In the genomic region with DNA sequence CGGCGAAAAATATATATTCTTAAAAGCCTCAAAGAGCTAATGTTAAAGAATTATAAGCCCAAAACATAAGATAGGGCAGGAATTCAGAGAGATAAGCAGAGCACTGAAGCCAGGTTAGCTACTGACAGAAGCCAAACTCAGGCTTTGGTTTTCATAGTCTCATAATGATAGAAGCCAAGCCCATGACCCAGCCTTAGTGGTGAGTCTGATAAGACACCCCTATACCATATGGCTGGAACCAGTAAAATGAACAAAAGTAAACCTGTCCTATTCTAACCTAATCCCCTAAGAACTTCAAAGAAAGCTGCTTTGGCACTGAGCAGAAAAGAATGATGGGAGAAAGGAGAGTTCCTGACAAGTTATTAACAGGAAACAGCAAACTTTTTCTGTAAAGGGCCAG, we compare ENCODE assay signal across 15 cellular contexts. TPM values are rescaled to one million over a fixed set of nuclear protein-coding genes. Genes with fewer than 3 reads are reported as not detected.
DNase-seq lines count a peak whose midpoint lies in the region; ATAC-seq, FAIRE-seq and TF ChIP-seq lines count a peak whose summit lies in the region.
"Had no signal": no experiment of that assay in that cellular context is flagged by ENCODE, and none has a peak within 500 bp of the region (broad histone marks: within the 10 kb centered on the region; RNA-seq: fewer than 3 reads in every experiment).

No MANE protein-coding gene starts in this region.

- TF ChIP-seq POLR2A in GM12878 (IDR thresholded peaks at IDR 0.05; ENCODE audit: low read depth, low read length): no peak

- H3K9ac ChIP-seq in Karpas-422 (ENCODE audit: low read length): no peak overlapping the region
- no peak overlapping the region for H3K9ac ChIP-seq in GM12878 (ENCODE audit: control insufficient read depth, insufficient read depth, low read length)
- no peak overlapping the region for H3K9ac ChIP-seq in trophoblast cell (ENCODE audit: low read length)

- peaks cover 39% of the 10 kb centered on the region for H3K4me1 Mint-ChIP-seq in Caco-2 (ENCODE audit: low read depth, unreplicated experiment)
- peaks cover 4% of the 10 kb centered on the region for H3K4me1 Mint-ChIP-seq in activated T-helper 17 cell treated with anti-CD3 and anti-CD28 coated beads, Interleukin-2, amount 50 U/mL, for 72 hours

- intact Hi-C loops in Caco-2 (cut with micrococcal nuclease; ENCODE audit: unreplicated experiment): no loop called here
- intact Hi-C loops in GM12878 (cut with micrococcal nuclease; ENCODE audit: unreplicated experiment): no loop called here

- H2AFZ ChIP-seq in Karpas-422 (ENCODE audit: low read length) (no peak overlapping the region), GM12878 (ENCODE audit: control insufficient read depth, low read depth, low read length) (no peak overlapping the region), trophoblast cell (ENCODE audit: insufficient read depth, low read length, poor library complexity) (no peak overlapping the region)

- H4K20me1 ChIP-seq in Karpas-422 (ENCODE audit: insufficient read depth, low read depth, low read length): no peaks in the 10 kb centered on the region
- H4K20me1 ChIP-seq in GM12878 (ENCODE audit: control insufficient read depth, insufficient read depth): no peaks in the 10 kb centered on the region

- no peak overlapping the region for H4K12ac ChIP-seq in trophoblast cell (ENCODE audit: low read depth, low read length)

- peak; percentile 62 for FAIRE-seq in GM12878 (lab: Jason Lieb, UNC)
- FAIRE-seq: A204.1, GM18507 had no signal

- H2BK12ac ChIP-seq in trophoblast cell (ENCODE audit: low read length): no peak overlapping the region

- POLR2A ChIA-PET in Caco-2 (lab: Charles Lee): interaction anchor here (0.6 to 1.3 kb wide), 3 partner anchors 23 to 27 kb away, joined by 3 to 7 read pairs (median 3); partner anchors contain the start of genes MYO9A and SENP8
- POLR2A ChIA-PET in GM12878 (lab: Charles Lee): interaction anchor here (0.6 to 1.1 kb wide), 2 partner anchors 28 to 60 kb away, joined by 3 read pairs; no protein-coding TSS in a partner anchor

- BruUV-seq in Caco-2 (replicated peaks; lab: Mats Ljungman, UMichigan) (no TSS peak), GM12878 (replicated peaks; lab: Mats Ljungman, UMichigan) (no TSS peak)

- TF ChIP-seq CTCF in Caco-2 (IDR thresholded peaks at IDR 0.05; ENCODE audit: insufficient read depth in 1 of 2, low read depth in 1 of 2, low read length in 1 of 2, severe bottlenecking in 1 of 2, unreplicated experiment in 1 of 2) (no peak), GM12878 (IDR thresholded peaks at IDR 0.05 in 2 of 3, conservative IDR thresholded peaks at IDR 0.05 in 1 of 3; ENCODE audit: control insufficient read depth in 2 of 3, extremely low read depth in 1 of 3, insufficient read depth in 1 of 3, low read depth in 3 of 3, low read length in 3 of 3) (no peak)

- H3K27me3 ChIP-seq in Caco-2 (replicated peaks; ENCODE audit: control insufficient read depth, insufficient read depth, low read length): no peaks in the 10 kb centered on the region
- H3K27me3 ChIP-seq in Karpas-422 (ENCODE audit: low read length): no peaks in the 10 kb centered on the region
- no peaks in the 10 kb centered on the region for H3K27me3 ChIP-seq in GM12878 (replicated peaks in 1 of 2; ENCODE audit: control insufficient read depth in 2 of 2, insufficient read depth in 2 of 2, low read length in 1 of 2)
- no peaks in the 10 kb centered on the region for H3K27me3 ChIP-seq in trophoblast cell (ENCODE audit: insufficient read depth, low read length)

- RAD21 ChIA-PET in GM12878 (lab: Charles Lee; ENCODE audit: unreplicated experiment): no interaction called here

- peaks cover 20% of the 10 kb centered on the region for H3K36me3 Mint-ChIP-seq in Caco-2 (ENCODE audit: insufficient read depth, unreplicated experiment)
- peaks cover 8% of the 10 kb centered on the region for H3K36me3 Mint-ChIP-seq in activated T-helper 17 cell treated with anti-CD3 and anti-CD28 coated beads, Interleukin-2, amount 50 U/mL, for 72 hours (ENCODE audit: low read depth)

- peak overlapping the region; percentile 31 for H2BK5ac ChIP-seq in trophoblast cell (ENCODE audit: low read depth, low read length, poor library complexity)

- no peak overlapping the region for H3K4me3 ChIP-seq in Caco-2 (ENCODE audit: low read depth, low read length)
- no peak overlapping the region for H3K4me3 ChIP-seq in Karpas-422 (ENCODE audit: low read length)
- H3K4me3 ChIP-seq in GM12878: no peak overlapping the region
- no peak overlapping the region for H3K4me3 ChIP-seq in trophoblast cell (ENCODE audit: low read depth, low read length)

- no peak overlapping the region for H2BK120ac ChIP-seq in trophoblast cell (ENCODE audit: insufficient read depth, low read length, poor library complexity)

- H3K18ac ChIP-seq in trophoblast cell (ENCODE audit: low read length): no peak overlapping the region

- peak overlapping the region; percentile 49 for H3K27ac Mint-ChIP-seq in Caco-2 (ENCODE audit: unreplicated experiment)
- no peak overlapping the region for H3K27ac Mint-ChIP-seq in activated T-helper 17 cell treated with anti-CD3 and anti-CD28 coated beads, Interleukin-2, amount 50 U/mL, for 72 hours
- H3K27ac Mint-ChIP-seq: B cell; CD4-positive, alpha-beta T cell; HFFc6 had no signal

- H3K79me2 ChIP-seq in Karpas-422 (ENCODE audit: low read length): peaks cover 79% of the 10 kb centered on the region
- H3K79me2 ChIP-seq in GM12878 (ENCODE audit: control insufficient read depth, insufficient read depth, low read length): no peaks in the 10 kb centered on the region
- no peaks in the 10 kb centered on the region for H3K79me2 ChIP-seq in trophoblast cell (ENCODE audit: control insufficient read depth, insufficient read depth, low read length, poor library complexity)

- H3K79me1 ChIP-seq in trophoblast cell (ENCODE audit: low read length): no peaks in the 10 kb centered on the region

- H3K4ac ChIP-seq in trophoblast cell (ENCODE audit: low read depth, low read length): no peak overlapping the region

- H3K36me3 ChIP-seq in Caco-2 (ENCODE audit: control insufficient read depth, insufficient read depth, low read length): no peaks in the 10 kb centered on the region; the same call in 1 of the 2 replicates
- H3K36me3 ChIP-seq in Karpas-422 (ENCODE audit: insufficient read depth, low read length): peaks cover 11% of the 10 kb centered on the region; the same call in 1 of the 2 replicates
- no peaks in the 10 kb centered on the region for H3K36me3 ChIP-seq in GM12878 (ENCODE audit: control insufficient read depth in 2 of 2, insufficient read depth in 2 of 2, low read length in 1 of 2)
- no peaks in the 10 kb centered on the region for H3K36me3 ChIP-seq in trophoblast cell (ENCODE audit: control insufficient read depth in 1 of 2, insufficient read depth in 2 of 2, low read length in 2 of 2)

- H4K91ac ChIP-seq in trophoblast cell (ENCODE audit: low read depth, low read length): no peak overlapping the region

- no peak for ATAC-seq in GM12878
- no peak for ATAC-seq in activated T-helper 17 cell treated with anti-CD3 and anti-CD28 coated beads, Interleukin-2, amount 50 U/mL, for 72 hours (replicated peaks)

- TF ChIP-seq EP300 in GM12878 (IDR thresholded peaks at IDR 0.05; ENCODE audit: borderline replicate concordance in 1 of 2, control insufficient read depth in 1 of 2, low read depth in 2 of 2, low read length in 2 of 2): no peak

- H3K4me2 ChIP-seq in Karpas-422 (ENCODE audit: low read depth, low read length, poor library complexity, severe bottlenecking) (no peak overlapping the region), GM12878 (ENCODE audit: control insufficient read depth, insufficient read depth) (no peak overlapping the region), trophoblast cell (ENCODE audit: low read length) (no peak overlapping the region)

- H3K4me3 Mint-ChIP-seq in Caco-2 (ENCODE audit: unreplicated experiment): peak overlapping the region; percentile 58
- H3K4me3 Mint-ChIP-seq in activated T-helper 17 cell treated with anti-CD3 and anti-CD28 coated beads, Interleukin-2, amount 50 U/mL, for 72 hours: no peak overlapping the region
- H3K4me3 Mint-ChIP-seq: B cell; CD4-positive, alpha-beta T cell; HFFc6 had no signal

- H3K9me3 ChIP-seq in Caco-2 (no peaks in the 10 kb centered on the region), Karpas-422 (ENCODE audit: low read length) (no peaks in the 10 kb centered on the region), GM12878 (replicated peaks; ENCODE audit: control insufficient read depth, insufficient read depth, low read length) (no peaks in the 10 kb centered on the region), trophoblast cell (ENCODE audit: insufficient read depth, low read depth, low read length) (peaks cover 2% of the 10 kb centered on the region)

- no peaks in the 10 kb centered on the region for H3K27me3 Mint-ChIP-seq in Caco-2 (ENCODE audit: insufficient read depth, unreplicated experiment)
- H3K27me3 Mint-ChIP-seq in activated T-helper 17 cell treated with anti-CD3 and anti-CD28 coated beads, Interleukin-2, amount 50 U/mL, for 72 hours: no peaks in the 10 kb centered on the region
- H3K27me3 Mint-ChIP-seq: B cell; CD4-positive, alpha-beta T cell had no signal

- H3K9me2 ChIP-seq in Karpas-422 (replicated peaks; ENCODE audit: insufficient read depth, low read length): no peaks in the 10 kb centered on the region

- H3K23ac ChIP-seq in trophoblast cell (ENCODE audit: low read length): no peak overlapping the region

- in situ Hi-C loops in GM12878 (cut with MboI): no loop called here

- SMC1A ChIA-PET in GM12878 (lab: Charles Lee; ENCODE audit: uncharacterized antibody, unreplicated experiment): interaction anchor here (0.7 to 3.8 kb wide), 8 partner anchors 12 to 49 kb away, joined by 3 to 10 read pairs (median 3); no protein-coding TSS in a partner anchor

- H3K14ac ChIP-seq in trophoblast cell (ENCODE audit: low read length): no peak overlapping the region

- WGBS in GM12878 (ENCODE audit: insufficient coverage, insufficient replicate concordance, low lambda C conversion rate, missing lambda C conversion rate): 97% methylated on average over 2 of the region's 2 CpGs
- no CpG with 5 or more reads among the region's 2 CpGs for WGBS in trophoblast cell (ENCODE audit: extremely low coverage, insufficient coverage, insufficient read length)

- peak overlapping the region; percentile 53 for H3K27ac ChIP-seq in Karpas-422 (ENCODE audit: low read length)
- H3K27ac ChIP-seq in GM12878 (ENCODE audit: control insufficient read depth, insufficient read depth): no peak overlapping the region
- no peak overlapping the region for H3K27ac ChIP-seq in trophoblast cell (ENCODE audit: low read depth, low read length)

- no peak overlapping the region for H4K8ac ChIP-seq in trophoblast cell (ENCODE audit: low read depth, low read length)

- no peak for TF ChIP-seq RAD21 in GM12878 (IDR thresholded peaks at IDR 0.05; ENCODE audit: insufficient read depth, low read depth, low read length)

- H2AK5ac ChIP-seq in trophoblast cell (ENCODE audit: low read length): no peak overlapping the region

- peak; percentile 65 to 67 for DNase-seq in Caco-2
- DNase-seq in Karpas-422: no peak
- no peak for DNase-seq in GM12878 (ENCODE audit: low read depth, low spot score)
- DNase-seq in trophoblast cell: no peak
- no peak for DNase-seq in NCI-H748 (lab: John Stamatoyannopoulos, UW; ENCODE audit: unreplicated experiment)
- no peak for DNase-seq in COR-L47 (lab: John Stamatoyannopoulos, UW)
- DNase-seq: C1 segment of cervical spinal cord; CD4-positive, alpha-beta T cell; HCEC 1CT; HFFc6; IMR-90 had no signal

- CTCF ChIA-PET in Caco-2 (lab: Charles Lee): interaction anchor here (0.6 to 1.2 kb wide), 4 partner anchors 13 to 348 kb away, joined by 3 to 11 read pairs (median 6); no protein-coding TSS in a partner anchor
- CTCF ChIA-PET in GM12878 (lab: Yijun Ruan, JAX): interaction anchor here (1.0 kb wide), 1 partner anchor 57 kb away, joined by 4 read pairs; no protein-coding TSS in a partner anchor

- H3K9me3 Mint-ChIP-seq in Caco-2 (ENCODE audit: unreplicated experiment): no peaks in the 10 kb centered on the region
- no peaks in the 10 kb centered on the region for H3K9me3 Mint-ChIP-seq in activated T-helper 17 cell treated with anti-CD3 and anti-CD28 coated beads, Interleukin-2, amount 50 U/mL, for 72 hours
- H3K9me3 Mint-ChIP-seq: CD4-positive, alpha-beta T cell; HFFc6 had no signal

- peaks cover 15% of the 10 kb centered on the region for H3K4me1 ChIP-seq in Caco-2
- peaks cover 43% of the 10 kb centered on the region for H3K4me1 ChIP-seq in Karpas-422 (ENCODE audit: low read length)
- no peaks in the 10 kb centered on the region for H3K4me1 ChIP-seq in GM12878 (ENCODE audit: control insufficient read depth, insufficient read depth, low read length)
- no peaks in the 10 kb centered on the region for H3K4me1 ChIP-seq in trophoblast cell (ENCODE audit: control insufficient read depth in 1 of 2, insufficient read depth in 2 of 2, low read length in 2 of 2)

RNA-seq across cellular contexts. Expression of gene MYO9A, which starts 25.9 kb away (rescaled TPM):
- 71.9 and 76.0 TPM in 2 replicates for total RNA-seq in Caco-2 (2022)
- total RNA-seq in Karpas-422 (2014; rRNA removed; shearing (Covaris generic); ENCODE audit: low replicate concordance): 78.5 and 142 TPM in 2 replicates
- 185 and 197 TPM in 2 replicates for total RNA-seq in GM12878 (2013; cell fraction: nucleolus; rRNA removed)
- total RNA-seq in GM12878 (2014; rRNA removed): 17.8 and 20.2 TPM in 2 replicates
- total RNA-seq in GM12878 (2014; rRNA removed; fragmentation: Illumina TruSeq; extraction: Trizol): 25.3 and 28.3 TPM in 2 replicates
- 18.7 and 23.3 TPM in 2 replicates for total RNA-seq in GM12878 (2021)
- 7.7 TPM for polyA plus RNA-seq in GM12878 (2011; ENCODE audit: low read depth)
- 17.0 and 17.3 TPM in 2 replicates for polyA plus RNA-seq in GM12878 (2011; rRNA removed)
- polyA plus RNA-seq in GM12878 (2011; cell fraction: cytosol; rRNA removed): 10.5 and 13.0 TPM in 2 replicates
- polyA plus RNA-seq in GM12878 (2011; cell fraction: nucleus; rRNA removed): 28.0 and 31.0 TPM in 2 replicates
- 7.7 and 8.6 TPM in 2 replicates for polyA plus RNA-seq in GM12878 (2012)
- 11.7 and 13.7 TPM in 2 replicates for polyA plus RNA-seq in GM12878 (2014; fragmentation: Illumina TruSeq; extraction: Trizol)
- 1 to 10 TPM; 3.3 to 5.9 TPM for polyA plus RNA-seq in GM12878 (2014; fragmentation: Nextera tagmentation; extraction: Ambion mirVana)
- polyA plus RNA-seq in GM12878 (2014; rRNA removed): 6.5 and 8.3 TPM in 2 replicates
- polyA plus RNA-seq in GM12878 (2016; fragmentation: Nextera tagmentation; extraction: Ambion mirVana): 10 to 100 TPM; 10.6 to 12.7 TPM
- 71.1 and 101 TPM in 2 replicates for polyA minus RNA-seq in GM12878 (2011; rRNA and poly(A)+ RNA removed)
- polyA minus RNA-seq in GM12878 (2011; cell fraction: cytosol; rRNA and poly(A)+ RNA removed): 19.0 and 21.0 TPM in 2 replicates
- 47.8 and 80.0 TPM in 2 replicates for polyA minus RNA-seq in GM12878 (2011; cell fraction: nucleus; rRNA and poly(A)+ RNA removed)
- polyA plus RNA-seq in trophoblast cell (2013): 8.7 and 9.0 TPM in 2 replicates
- total RNA-seq in activated T-helper 17 cell treated with anti-CD3 and anti-CD28 coated beads, Interleukin-2, amount 50 U/mL, for 72 hours: 10 to 100 TPM; 20.5 to 29.3 TPM

RNA-seq across cellular contexts. Expression of gene SENP8, which starts 26.2 kb away (rescaled TPM):
- total RNA-seq in Caco-2 (2022) (2.0 and 3.4 TPM in 2 replicates), GM12878 (2014; rRNA removed) (1.5 and 2.0 TPM in 2 replicates), GM12878 (2014; rRNA removed; fragmentation: Illumina TruSeq; extraction: Trizol) (1.3 TPM in 2 replicates), GM12878 (2021) (1.8 and 2.4 TPM in 2 replicates)
- 1.0 and 6.8 TPM in 2 replicates for total RNA-seq in Karpas-422 (2014; rRNA removed; shearing (Covaris generic); ENCODE audit: low replicate concordance)
- total RNA-seq in GM12878 (2013; cell fraction: nucleolus; rRNA removed): 3.1 and 3.5 TPM in 2 replicates
- polyA plus RNA-seq in GM12878 (2011; ENCODE audit: low read depth): 1.6 TPM
- polyA plus RNA-seq in GM12878 (2011; rRNA removed) (5.2 and 5.6 TPM in 2 replicates), GM12878 (2014; fragmentation: Illumina TruSeq; extraction: Trizol) (2.1 and 2.2 TPM in 2 replicates), GM12878 (2014; fragmentation: Nextera tagmentation; extraction: Ambion mirVana) (1 to 10 TPM; 2.2 to 4.0 TPM), GM12878 (2014; rRNA removed) (0.87 and 1.3 TPM in 2 replicates), GM12878 (2016; fragmentation: Nextera tagmentation; extraction: Ambion mirVana) (1 to 10 TPM; 3.7 to 4.2 TPM)
- polyA plus RNA-seq in GM12878 (2011; cell fraction: cytosol; rRNA removed): 2.5 and 3.3 TPM in 2 replicates
- polyA plus RNA-seq in GM12878 (2011; cell fraction: nucleus; rRNA removed): 1.1 and 2.8 TPM in 2 replicates
- 1.2 and 2.6 TPM in 2 replicates for polyA plus RNA-seq in GM12878 (2012)
- polyA minus RNA-seq in GM12878 (2011; rRNA and poly(A)+ RNA removed): 9.1 and 12.0 TPM in 2 replicates
- 4.2 and 6.0 TPM in 2 replicates for polyA minus RNA-seq in GM12878 (2011; cell fraction: cytosol; rRNA and poly(A)+ RNA removed)
- 0.85 and 1.4 TPM in 2 replicates for polyA minus RNA-seq in GM12878 (2011; cell fraction: nucleus; rRNA and poly(A)+ RNA removed)
- polyA plus RNA-seq in trophoblast cell (2013): 2.2 and 2.3 TPM in 2 replicates
- total RNA-seq in activated T-helper 17 cell treated with anti-CD3 and anti-CD28 coated beads, Interleukin-2, amount 50 U/mL, for 72 hours: 1 to 10 TPM in 1 of 2 donors, under 1 TPM in 1; 0.82 to 2.7 TPM

Comparison
In these comparisons a context has a peak if more than half of its experiments do, and no peak if none do; other contexts are left out.
1. DNase-seq: peak in Caco-2 (2 of 2); none in Karpas-422 (single experiment), GM12878 (single experiment), trophoblast cell (0 of 2), NCI-H748 (single experiment) and COR-L47 (single experiment).